ENCODE assay signal across 14 cellular contexts in genomic region chr2:173205375-173205774, GRCh38.
DNase-seq lines count a peak whose midpoint lies in the region; ATAC-seq and TF ChIP-seq lines count a peak whose summit lies in the region.
"Had no signal": no experiment of that assay in that cellular context is flagged by ENCODE, and none has a peak within 500 bp of the region (broad histone marks: within the 10 kb centered on the region; RNA-seq: fewer than 3 reads in every experiment).

No MANE protein-coding gene starts in this region.

- DNase-seq in AG10803 (ENCODE audit: low read depth) = peak; percentile 95
- DNase-seq in caudate nucleus (lab: John Stamatoyannopoulos, UW) = peak in 9 of 61 donors; percentile 2 to 57 (median 12)
- peak; percentile 25 for DNase-seq in hepatocyte (ENCODE audit: low spot score)
- DNase-seq in GDM1 (lab: John Stamatoyannopoulos, UW) = no peak
- DNase-seq in NCI-H774 (lab: John Stamatoyannopoulos, UW) = no peak
- DNase-seq: DMS53; immature natural killer cell; NCI-H2227 treated with DMSO at 0.1 percent for 48 hours; stimulated activated CD4-positive, alpha-beta T cell treated with anti-CD3 and anti-CD28 coated beads, Interleukin-4, amount 100 ng/mL, for 1 hour had no signal

- H3K9me2 ChIP-seq in hepatocyte (replicated peaks; ENCODE audit: insufficient read depth) = no peaks in the 10 kb centered on the region

- no peaks in the 10 kb centered on the region for H3K79me2 ChIP-seq in hepatocyte

- ATAC-seq in HG02870 (IDR thresholded peaks at IDR 0.05; ENCODE audit: unreplicated experiment) = no peak
- ATAC-seq in HG03432 (IDR thresholded peaks at IDR 0.05; ENCODE audit: unreplicated experiment) = no peak

- no peaks in the 10 kb centered on the region for H4K20me1 ChIP-seq in hepatocyte (ENCODE audit: insufficient read depth, poor library complexity, severe bottlenecking)

- H3K36me3 ChIP-seq in hepatocyte (replicated peaks; ENCODE audit: insufficient read depth, low read depth) = no peaks in the 10 kb centered on the region
- H3K36me3 ChIP-seq in rectal smooth muscle tissue (ENCODE audit: control insufficient read depth, insufficient read depth, low read length) = no peaks in the 10 kb centered on the region

- 79% methylated on average over 2 of the region's 2 CpGs for WGBS in hepatocyte (ENCODE audit: low lambda C conversion rate, missing lambda C conversion rate)

- H3K9ac ChIP-seq in rectal smooth muscle tissue (ENCODE audit: low read length) = no peak overlapping the region

- H3K4me2 ChIP-seq in hepatocyte = no peak overlapping the region

- H3K27me3 ChIP-seq in hepatocyte = no peaks in the 10 kb centered on the region
- H3K27me3 ChIP-seq in rectal smooth muscle tissue (ENCODE audit: control insufficient read depth, insufficient read depth, low read length) = no peaks in the 10 kb centered on the region

- no peak overlapping the region for H2AFZ ChIP-seq in hepatocyte

- TF ChIP-seq CTCF in AG10803 (conservative IDR thresholded peaks at IDR 0.05; ENCODE audit: low read length) (no peak), hepatocyte (IDR thresholded peaks at IDR 0.05; ENCODE audit: poor library complexity) (no peak)

- H3K9me3 ChIP-seq in hepatocyte (ENCODE audit: low read depth) = no peaks in the 10 kb centered on the region

- H3K4me3 ChIP-seq in AG10803 (ENCODE audit: low read length) (no peak overlapping the region), hepatocyte (no peak overlapping the region), rectal smooth muscle tissue (ENCODE audit: low read length) (no peak overlapping the region)

- no peaks in the 10 kb centered on the region for H3K4me1 ChIP-seq in hepatocyte (ENCODE audit: insufficient read depth)
- peaks cover 20% of the 10 kb centered on the region for H3K4me1 ChIP-seq in rectal smooth muscle tissue (ENCODE audit: control insufficient read depth, insufficient read depth, low read length)

- H3K27ac ChIP-seq in caudate nucleus (ENCODE audit: low read depth, low read length) (peak overlapping the region; percentile 36), hepatocyte (no peak overlapping the region), rectal smooth muscle tissue (ENCODE audit: low read depth, low read length) (peak overlapping the region; percentile 71)
- H3K27ac ChIP-seq: HL-60, RWPE1 had no signal

Comparison
In these comparisons a context has a peak if more than half of its experiments do, and no peak if none do; other contexts are left out.
1. DNase-seq: peak in AG10803 (single experiment) and hepatocyte (single experiment); none in GDM1 (single experiment) and NCI-H774 (single experiment).